ENCODE assay signal across 22 cellular contexts in genomic region chr1:62778208-62778607, GRCh38. TPM values are rescaled to one million over a fixed set of nuclear protein-coding genes. Genes with fewer than 3 reads are reported as not detected.
A peak's percentile ranks its signal among the peaks of the same experiment; 100 is the strongest.
DNase-seq lines count a peak whose midpoint lies in the region; ATAC-seq and TF ChIP-seq lines count a peak whose summit lies in the region.
"Had no signal": no experiment of that assay in that cellular context is flagged by ENCODE, and none has a peak within 500 bp of the region (broad histone marks: within the 10 kb centered on the region; RNA-seq: fewer than 3 reads in every experiment).

No MANE protein-coding gene starts in this region.

- no peak for ATAC-seq in Right ventricle myocardium superior (ENCODE audit: poor library complexity)
- ATAC-seq: A549; CD8-positive, alpha-beta T cell; SK-N-SH treated with all-trans-retinoic acid at 6 μM for 48 hours had no signal

- DNase-seq in H7 (peak; percentile 32), epithelial cell of esophagus (ENCODE audit: low read depth) (peak; percentile 59), left kidney (ENCODE audit: low read depth, low spot score) (peak; percentile 48), smooth muscle cell (lab: John Stamatoyannopoulos, UW; ENCODE audit: unreplicated experiment) (no peak), Right ventricle myocardium superior (no peak), GM19240 (ENCODE audit: insufficient read length, low spot score) (no peak)
- no peak for DNase-seq in stimulated activated naive CD4-positive, alpha-beta T cell treated with Interleukin-2 at 50 U/mL for 16 hours (lab: John Stamatoyannopoulos, UW)
- DNase-seq: CD8-positive, alpha-beta T cell; DMS53; EL; HCEC 1CT; KBM-7; NCI-H1105 treated with DMSO at 0.1 percent for 48 hours; NCI-H1694; NCI-H510A; NCI-H82; OCI-M1; RPMI8226; SIG-M5 had no signal

- H2AFZ ChIP-seq in smooth muscle cell (ENCODE audit: low read depth), result no peak overlapping the region

- no peaks in the 10 kb centered on the region for H3K4me1 ChIP-seq in smooth muscle cell (ENCODE audit: low read depth)
- H3K4me1 ChIP-seq: A549 had no signal

- TF ChIP-seq CTCF in epithelial cell of esophagus (IDR thresholded peaks at IDR 0.05; ENCODE audit: insufficient read depth, low read depth, low read length, missing control alignments) (no peak), smooth muscle cell (IDR thresholded peaks at IDR 0.05; ENCODE audit: borderline replicate concordance, insufficient read depth, poor library complexity, severe bottlenecking) (no peak)

- no peaks in the 10 kb centered on the region for H4K20me1 ChIP-seq in smooth muscle cell (ENCODE audit: low read depth)
- H4K20me1 ChIP-seq: BLaER1 treated with 17β-estradiol and CSF1 and Interleukin-3, amounts not matched to agents 10 nM and 100 nM had no signal

- H3F3A ChIP-seq in smooth muscle cell (ENCODE audit: low read depth), result no peaks in the 10 kb centered on the region

- H3K4me2 ChIP-seq in smooth muscle cell, result no peak overlapping the region
- H3K4me2 ChIP-seq: A549 had no signal

- H3K9me3 ChIP-seq in smooth muscle cell (replicated peaks; ENCODE audit: low read depth), result no peaks in the 10 kb centered on the region
- H3K9me3 ChIP-seq: A549 had no signal

- intact Hi-C loops in Right ventricle myocardium superior (cut with DNase I), result no loop called here

- H3K27me3 ChIP-seq in H7 (ENCODE audit: control insufficient read depth, insufficient read depth, low read length) (no peaks in the 10 kb centered on the region; the same call in 1 of the 2 replicates), smooth muscle cell (ENCODE audit: low read depth) (peaks cover 23% of the 10 kb centered on the region)
- H3K27me3 ChIP-seq: BLaER1 treated with 17β-estradiol and CSF1 and Interleukin-3, amounts not matched to agents 10 nM and 100 nM had no signal

- H3K27ac ChIP-seq in smooth muscle cell (ENCODE audit: low read depth), result peak overlapping the region; percentile 49
- H3K27ac ChIP-seq: A549 had no signal

- H3K4me3 ChIP-seq in H7 (ENCODE audit: insufficient read depth, low read depth, low read length) (no peak overlapping the region), epithelial cell of esophagus (ENCODE audit: low read length) (no peak overlapping the region), smooth muscle cell (no peak overlapping the region)
- H3K4me3 ChIP-seq: A549; BLaER1 treated with 17β-estradiol and CSF1 and Interleukin-3, amounts not matched to agents 10 nM and 100 nM had no signal

- H3K9ac ChIP-seq in smooth muscle cell (ENCODE audit: low read depth), result no peak overlapping the region
- H3K9ac ChIP-seq: BLaER1 treated with 17β-estradiol and CSF1 and Interleukin-3, amounts not matched to agents 10 nM and 100 nM had no signal

- no peaks in the 10 kb centered on the region for H3K36me3 ChIP-seq in H7 (replicated peaks; ENCODE audit: control insufficient read depth, insufficient read depth, low read length)
- H3K36me3 ChIP-seq in smooth muscle cell (ENCODE audit: low read depth), result no peaks in the 10 kb centered on the region
- H3K36me3 ChIP-seq: BLaER1 treated with 17β-estradiol and CSF1 and Interleukin-3, amounts not matched to agents 10 nM and 100 nM had no signal

- WGBS in smooth muscle cell (ENCODE audit: low lambda C conversion rate), result 57% methylated on average over 2 of the region's 2 CpGs

- no peaks in the 10 kb centered on the region for H3K79me2 ChIP-seq in smooth muscle cell (ENCODE audit: low read depth)

RNA-seq across cellular contexts. Expression of gene ATG4C, which starts 5.7 kb away (rescaled TPM):
- total RNA-seq in H7 (2014; rRNA removed; shearing (Covaris generic)), result 19.0 and 29.8 TPM in 2 replicates
- total RNA-seq in smooth muscle cell (13.4 and 13.5 TPM in 2 replicates), Right ventricle myocardium superior (11.5 TPM)
- 7.0 and 11.5 TPM in 2 replicates for polyA plus RNA-seq in smooth muscle cell

Comparison
In these comparisons a context has a peak if more than half of its experiments do, and no peak if none do; other contexts are left out.
1. DNase-seq: peak in H7 (single experiment), epithelial cell of esophagus (single experiment) and left kidney (single experiment); none in smooth muscle cell (single experiment), Right ventricle myocardium superior (single experiment), stimulated activated naive CD4-positive, alpha-beta T cell treated with Interleukin-2 at 50 U/mL for 16 hours (single experiment) and GM19240 (single experiment).